In the genomic region with DNA sequence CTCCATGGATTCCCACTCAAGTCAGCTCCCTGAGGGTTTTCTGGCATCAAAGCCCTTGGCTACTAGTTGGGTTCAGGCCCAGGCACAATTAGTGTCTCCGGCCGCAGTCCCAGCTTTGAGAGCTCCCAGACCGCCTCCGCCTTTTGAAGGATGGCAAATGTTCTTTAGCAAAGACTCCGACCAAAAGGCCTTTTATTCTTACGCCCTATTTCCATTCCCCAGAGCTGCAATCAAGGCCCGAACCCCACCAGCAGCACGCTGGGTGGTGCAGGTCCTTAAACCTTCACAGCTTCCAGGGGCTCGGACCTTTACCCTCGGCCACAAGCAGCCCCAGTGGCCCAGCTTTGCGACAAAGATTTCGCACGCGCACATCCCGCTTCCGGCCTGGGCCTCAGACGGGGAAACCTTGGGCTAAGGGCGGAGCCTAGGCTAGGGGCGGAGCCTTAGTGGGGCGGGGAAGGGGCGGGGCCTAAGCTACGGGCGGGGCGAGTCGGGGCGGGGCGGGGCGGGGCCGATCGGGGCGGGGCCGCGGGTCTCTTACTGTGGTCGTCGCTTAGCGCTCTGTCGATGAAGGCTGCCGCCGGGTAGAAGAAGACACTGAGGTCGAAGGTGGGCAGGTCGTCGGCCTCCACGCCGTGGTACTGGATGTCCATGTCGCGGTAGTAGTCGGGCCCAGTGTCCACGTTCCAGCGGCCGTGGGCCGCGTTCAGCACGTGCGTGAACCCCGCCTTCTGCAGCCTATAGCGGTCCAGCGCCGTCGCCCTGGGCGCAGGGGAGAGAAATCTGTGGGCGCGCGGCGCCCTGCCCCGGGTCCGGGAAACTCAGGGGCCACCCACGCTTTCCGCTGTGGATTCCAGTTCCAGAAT, we compare ENCODE assay signal across 1 cellular context.
A peak's percentile ranks its signal among the peaks of the same experiment; 100 is the strongest.
TF ChIP-seq lines count a peak whose summit lies in the region.

No MANE protein-coding gene starts in this region.

TF ChIP-seq in GM23338, 12 proteins besides CTCF, POLR2A, EP300 and RAD21 (continued from another document):
- TF ChIP-seq, protein P1, sequence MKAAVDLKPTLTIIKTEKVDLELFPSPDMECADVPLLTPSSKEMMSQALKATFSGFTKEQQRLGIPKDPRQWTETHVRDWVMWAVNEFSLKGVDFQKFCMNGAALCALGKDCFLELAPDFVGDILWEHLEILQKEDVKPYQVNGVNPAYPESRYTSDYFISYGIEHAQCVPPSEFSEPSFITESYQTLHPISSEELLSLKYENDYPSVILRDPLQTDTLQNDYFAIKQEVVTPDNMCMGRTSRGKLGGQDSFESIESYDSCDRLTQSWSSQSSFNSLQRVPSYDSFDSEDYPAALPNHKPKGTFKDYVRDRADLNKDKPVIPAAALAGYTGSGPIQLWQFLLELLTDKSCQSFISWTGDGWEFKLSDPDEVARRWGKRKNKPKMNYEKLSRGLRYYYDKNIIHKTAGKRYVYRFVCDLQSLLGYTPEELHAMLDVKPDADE (IDR thresholded peaks at IDR 0.05): 0 out of 2 replicates have a peak, but pooled peaks have one; percentile 15
- TF ChIP-seq, protein P2, sequence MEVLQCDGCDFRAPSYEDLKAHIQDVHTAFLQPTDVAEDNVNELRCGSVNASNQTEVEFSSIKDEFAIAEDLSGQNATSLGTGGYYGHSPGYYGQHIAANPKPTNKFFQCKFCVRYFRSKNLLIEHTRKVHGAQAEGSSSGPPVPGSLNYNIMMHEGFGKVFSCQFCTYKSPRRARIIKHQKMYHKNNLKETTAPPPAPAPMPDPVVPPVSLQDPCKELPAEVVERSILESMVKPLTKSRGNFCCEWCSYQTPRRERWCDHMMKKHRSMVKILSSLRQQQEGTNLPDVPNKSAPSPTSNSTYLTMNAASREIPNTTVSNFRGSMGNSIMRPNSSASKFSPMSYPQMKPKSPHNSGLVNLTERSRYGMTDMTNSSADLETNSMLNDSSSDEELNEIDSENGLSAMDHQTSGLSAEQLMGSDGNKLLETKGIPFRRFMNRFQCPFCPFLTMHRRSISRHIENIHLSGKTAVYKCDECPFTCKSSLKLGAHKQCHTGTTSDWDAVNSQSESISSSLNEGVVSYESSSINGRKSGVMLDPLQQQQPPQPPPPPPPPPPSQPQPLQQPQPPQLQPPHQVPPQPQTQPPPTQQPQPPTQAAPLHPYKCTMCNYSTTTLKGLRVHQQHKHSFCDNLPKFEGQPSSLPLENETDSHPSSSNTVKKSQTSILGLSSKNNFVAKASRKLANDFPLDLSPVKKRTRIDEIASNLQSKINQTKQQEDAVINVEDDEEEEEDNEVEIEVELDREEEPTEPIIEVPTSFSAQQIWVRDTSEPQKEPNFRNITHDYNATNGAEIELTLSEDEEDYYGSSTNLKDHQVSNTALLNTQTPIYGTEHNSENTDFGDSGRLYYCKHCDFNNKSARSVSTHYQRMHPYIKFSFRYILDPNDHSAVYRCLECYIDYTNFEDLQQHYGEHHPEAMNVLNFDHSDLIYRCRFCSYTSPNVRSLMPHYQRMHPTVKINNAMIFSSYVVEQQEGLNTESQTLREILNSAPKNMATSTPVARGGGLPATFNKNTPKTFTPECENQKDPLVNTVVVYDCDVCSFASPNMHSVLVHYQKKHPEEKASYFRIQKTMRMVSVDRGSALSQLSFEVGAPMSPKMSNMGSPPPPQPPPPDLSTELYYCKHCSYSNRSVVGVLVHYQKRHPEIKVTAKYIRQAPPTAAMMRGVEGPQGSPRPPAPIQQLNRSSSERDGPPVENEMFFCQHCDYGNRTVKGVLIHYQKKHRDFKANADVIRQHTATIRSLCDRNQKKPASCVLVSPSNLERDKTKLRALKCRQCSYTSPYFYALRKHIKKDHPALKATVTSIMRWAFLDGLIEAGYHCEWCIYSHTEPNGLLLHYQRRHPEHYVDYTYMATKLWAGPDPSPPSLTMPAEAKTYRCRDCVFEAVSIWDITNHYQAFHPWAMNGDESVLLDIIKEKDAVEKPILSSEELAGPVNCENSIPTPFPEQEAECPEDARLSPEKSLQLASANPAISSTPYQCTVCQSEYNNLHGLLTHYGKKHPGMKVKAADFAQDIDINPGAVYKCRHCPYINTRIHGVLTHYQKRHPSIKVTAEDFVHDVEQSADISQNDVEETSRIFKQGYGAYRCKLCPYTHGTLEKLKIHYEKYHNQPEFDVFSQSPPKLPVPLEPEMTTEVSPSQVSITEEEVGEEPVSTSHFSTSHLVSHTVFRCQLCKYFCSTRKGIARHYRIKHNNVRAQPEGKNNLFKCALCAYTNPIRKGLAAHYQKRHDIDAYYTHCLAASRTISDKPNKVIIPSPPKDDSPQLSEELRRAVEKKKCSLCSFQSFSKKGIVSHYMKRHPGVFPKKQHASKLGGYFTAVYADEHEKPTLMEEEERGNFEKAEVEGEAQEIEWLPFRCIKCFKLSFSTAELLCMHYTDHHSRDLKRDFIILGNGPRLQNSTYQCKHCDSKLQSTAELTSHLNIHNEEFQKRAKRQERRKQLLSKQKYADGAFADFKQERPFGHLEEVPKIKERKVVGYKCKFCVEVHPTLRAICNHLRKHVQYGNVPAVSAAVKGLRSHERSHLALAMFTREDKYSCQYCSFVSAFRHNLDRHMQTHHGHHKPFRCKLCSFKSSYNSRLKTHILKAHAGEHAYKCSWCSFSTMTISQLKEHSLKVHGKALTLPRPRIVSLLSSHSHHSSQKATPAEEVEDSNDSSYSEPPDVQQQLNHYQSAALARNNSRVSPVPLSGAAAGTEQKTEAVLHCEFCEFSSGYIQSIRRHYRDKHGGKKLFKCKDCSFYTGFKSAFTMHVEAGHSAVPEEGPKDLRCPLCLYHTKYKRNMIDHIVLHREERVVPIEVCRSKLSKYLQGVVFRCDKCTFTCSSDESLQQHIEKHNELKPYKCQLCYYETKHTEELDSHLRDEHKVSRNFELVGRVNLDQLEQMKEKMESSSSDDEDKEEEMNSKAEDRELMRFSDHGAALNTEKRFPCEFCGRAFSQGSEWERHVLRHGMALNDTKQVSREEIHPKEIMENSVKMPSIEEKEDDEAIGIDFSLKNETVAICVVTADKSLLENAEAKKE (CRISPR knock-in tag; IDR thresholded peaks at IDR 0.05): no peak
- TF ChIP-seq POLR2AphosphoS5 (IDR thresholded peaks at IDR 0.05; ENCODE audit: low read depth): peak; percentile 75
